Comparison of ENCODE assay signal across 8 cellular contexts in genomic region chr9:135500071-135500524, GRCh38. TPM values are rescaled to one million over a fixed set of nuclear protein-coding genes. Genes with fewer than 3 reads are reported as not detected.
DNase-seq lines count a peak whose midpoint lies in the region; ATAC-seq and TF ChIP-seq lines count a peak whose summit lies in the region.

No MANE protein-coding gene starts in this region.

- WGBS in esophagus muscularis mucosa, result 0% methylated on average over 20 of the region's 29 CpGs

- no peak for DNase-seq in AG04450 (ENCODE audit: low read depth, low spot score)
- DNase-seq in SK-N-MC (ENCODE audit: low read depth, low spot score), result no peak
- DNase-seq in esophagus muscularis mucosa (ENCODE audit: extremely low spot score), result no peak
- DNase-seq in omental fat pad (ENCODE audit: low spot score), result no peak
- DNase-seq in stimulated activated naive CD4-positive, alpha-beta T cell (lab: John Stamatoyannopoulos, UW), result no peak
- no peak for DNase-seq in DMS153 (lab: John Stamatoyannopoulos, UW)

- H3K36me3 ChIP-seq in SK-N-MC (ENCODE audit: insufficient read depth, low read length) (peaks cover 35% of the 10 kb centered on the region), esophagus muscularis mucosa (peaks cover 9 to 35% (median 34%) of the 10 kb centered on the region in 4 donors)

- H3K9ac ChIP-seq in SK-N-MC (ENCODE audit: insufficient read length), result peak overlapping the region; percentile 94

- TF ChIP-seq EP300 in esophagus muscularis mucosa (IDR thresholded peaks at IDR 0.05), result no peak

- TF ChIP-seq POLR2A in esophagus muscularis mucosa (IDR thresholded peaks at IDR 0.05; ENCODE audit: low read depth), result no peak

- intact Hi-C loops in esophagus muscularis mucosa (cut with DNase I), result no loop called here

- H3K9me3 ChIP-seq in AG04450 (ENCODE audit: control insufficient read depth, insufficient read depth, low read length) (no peaks in the 10 kb centered on the region; the same call in 1 of the 2 replicates), SK-N-MC (ENCODE audit: low read depth, low read length) (no peaks in the 10 kb centered on the region), esophagus muscularis mucosa (no peaks in the 10 kb centered on the region)

- H3K27ac ChIP-seq in AG04450 (ENCODE audit: low read depth, low read length) (peak overlapping the region; percentile 61), SK-N-MC (no peak overlapping the region), esophagus muscularis mucosa (replicated peaks in 1 of 4) (peak overlapping the region; percentile 78 to 85 (median 84))

- H3K27me3 ChIP-seq in AG04450 (ENCODE audit: control insufficient read depth, insufficient read depth, low read length) (no peaks in the 10 kb centered on the region), esophagus muscularis mucosa (no peaks in the 10 kb centered on the region)

- H3K4me3 ChIP-seq in AG04450 (ENCODE audit: low read depth, low read length) (peak overlapping the region; percentile 80), SK-N-MC (peak overlapping the region; percentile 94), esophagus muscularis mucosa (peak overlapping the region; percentile 85 to 100 (median 95))

- CTCF ChIA-PET in AG04450 (lab: Charles Lee), result interaction anchor here (0.6 to 0.7 kb wide), 3 partner anchors 13 to 312 kb away, joined by 4 to 9 read pairs (median 4); no protein-coding TSS in a partner anchor

- POLR2A ChIA-PET in AG04450 (lab: Yijun Ruan, JAX), result no interaction called here

- TF ChIP-seq CTCF in AG04450 (IDR thresholded peaks at IDR 0.05; ENCODE audit: low read depth, low read length) (no peak), esophagus muscularis mucosa (IDR thresholded peaks at IDR 0.05) (no peak), omental fat pad (IDR thresholded peaks at IDR 0.05) (no peak)

- peaks cover 22 to 48% (median 37%) of the 10 kb centered on the region in 4 donors for H3K4me1 ChIP-seq in esophagus muscularis mucosa

- ATAC-seq in GM21786 (IDR thresholded peaks at IDR 0.05; ENCODE audit: unreplicated experiment), result peak; percentile 4
- peak; percentile 20 for ATAC-seq in omental fat pad (ENCODE audit: low FRiP score)
- no peak for ATAC-seq in HG02981 (IDR thresholded peaks at IDR 0.05; ENCODE audit: unreplicated experiment)

RNA-seq across cellular contexts. Expression of gene MRPS2, which starts 0.4 kb away (rescaled TPM):
- 39.9 and 53.4 TPM in 2 replicates for polyA plus RNA-seq in AG04450 (2011; rRNA removed)
- 53.3 and 66.9 TPM in 2 replicates for polyA minus RNA-seq in AG04450 (2011; rRNA and poly(A)+ RNA removed)
- total RNA-seq in esophagus muscularis mucosa (10 to 100 TPM; 19.5 to 47.3 (median 37.9) TPM), omental fat pad (10 to 100 TPM; 23.5 to 46.8 (median 34.9) TPM)

RNA-seq across cellular contexts. Expression of gene PPP1R26, which starts 20.5 kb away (rescaled TPM):
- polyA plus RNA-seq in AG04450 (2011; rRNA removed), result 3.2 and 3.3 TPM in 2 replicates
- polyA minus RNA-seq in AG04450 (2011; rRNA and poly(A)+ RNA removed), result 3.6 and 4.1 TPM in 2 replicates
- 10 to 100 TPM in 3 of 4 donors, 1 to 10 TPM in 1; 10.0 to 31.1 (median 18.2) TPM for total RNA-seq in esophagus muscularis mucosa
- 10 to 100 TPM in 3 of 4 donors, 1 to 10 TPM in 1; 7.3 to 11.3 (median 10.9) TPM for total RNA-seq in omental fat pad

RNA-seq across cellular contexts. Expression of gene LCN1, which starts 21.1 kb away (rescaled TPM):
- polyA plus RNA-seq in AG04450 (2011; rRNA removed), result not detected in 2 replicates
- not detected in 2 replicates for polyA minus RNA-seq in AG04450 (2011; rRNA and poly(A)+ RNA removed)
- total RNA-seq in esophagus muscularis mucosa, result not detected
- not detected for total RNA-seq in omental fat pad

RNA-seq across cellular contexts. Expression of gene OBP2A, which starts 45.8 kb away (rescaled TPM):
- not detected in 2 replicates for polyA plus RNA-seq in AG04450 (2011; rRNA removed)
- not detected in 2 replicates for polyA minus RNA-seq in AG04450 (2011; rRNA and poly(A)+ RNA removed)
- not detected for total RNA-seq in esophagus muscularis mucosa
- total RNA-seq in omental fat pad, result not detected
